Comparison of ENCODE assay signal across 8 cellular contexts in the genomic region with DNA sequence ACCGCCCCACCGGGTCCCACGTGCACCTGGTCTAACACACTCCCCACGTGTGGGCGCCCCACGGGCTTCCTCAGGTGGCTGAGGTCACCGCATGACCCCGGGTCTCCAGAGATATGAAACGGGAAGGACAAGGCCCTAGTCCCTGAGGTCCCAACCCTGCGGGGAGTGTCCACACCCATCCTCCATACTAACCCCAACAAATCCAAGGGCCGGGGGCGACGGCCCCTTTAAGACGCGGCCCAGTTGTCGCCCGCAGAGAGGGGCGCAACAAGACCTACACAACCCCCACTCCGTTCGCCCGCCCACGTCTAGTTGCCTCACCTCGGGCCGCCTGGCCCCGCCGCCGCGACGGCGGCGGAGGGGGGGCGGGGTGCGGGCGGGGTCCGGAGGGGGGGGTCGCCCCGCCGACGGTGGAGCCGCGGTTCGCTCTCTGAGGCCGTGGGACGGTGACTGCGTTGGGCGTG. TPM values are rescaled to one million over a fixed set of nuclear protein-coding genes. Genes with fewer than 3 reads are reported as not detected.
A peak's percentile ranks its signal among the peaks of the same experiment; 100 is the strongest.
DNase-seq lines count a peak whose midpoint lies in the region; ATAC-seq and TF ChIP-seq lines count a peak whose summit lies in the region.

No MANE protein-coding gene starts in this region.

- intact Hi-C loops in mammary epithelial cell (cut with micrococcal nuclease), result loop anchor here (1.0 to 5.0 kb wide), 4 partner anchors 69 to 271 kb away; a partner anchor contains a TSS

- H3K4me1 ChIP-seq in mammary epithelial cell (ENCODE audit: insufficient read depth, low read length), result peaks cover 9% of the 10 kb centered on the region

- WGBS in mammary epithelial cell (ENCODE audit: low coverage, missing lambda C conversion rate), result 0% methylated on average over 11 of the region's 46 CpGs

- H3K4me3 ChIP-seq in WERI-Rb-1 (ENCODE audit: low read depth, low read length), result peak overlapping the region; percentile 97
- peak overlapping the region; percentile 84 to 92 (median 89) for H3K4me3 ChIP-seq in mammary epithelial cell (replicated peaks in 1 of 3; ENCODE audit: insufficient read depth in 1 of 3, low read depth in 2 of 3, low read length in 3 of 3)

- peak overlapping the region; percentile 93 for H2AFZ ChIP-seq in mammary epithelial cell (ENCODE audit: low read depth, low read length)

- peak overlapping the region; percentile 87 for H3K4me2 ChIP-seq in mammary epithelial cell (ENCODE audit: insufficient read depth, low read depth, low read length)

- peak overlapping the region; percentile 96 for H3K27ac ChIP-seq in KOPT-K1 (ENCODE audit: low read depth, low read length, poor library complexity, severe bottlenecking)
- peak overlapping the region; percentile 99 for H3K27ac ChIP-seq in WERI-Rb-1
- H3K27ac ChIP-seq in mammary epithelial cell (ENCODE audit: insufficient read depth, low read depth, low read length), result peak overlapping the region; percentile 100

- DNase-seq in EH (ENCODE audit: low read depth) (peak; percentile 64), WERI-Rb-1 (peak; percentile 53), mammary epithelial cell (peak; percentile 65), kidney glomerular epithelial cell (lab: John Stamatoyannopoulos, UW) (peak; percentile 50), DMS153 treated with DMSO at 0.1 percent for 48 hours (lab: John Stamatoyannopoulos, UW; ENCODE audit: unreplicated experiment) (no peak)
- DNase-seq in stimulated activated CD4-positive, alpha-beta T cell treated with anti-CD3 and anti-CD28 coated beads, Interleukin-1b, Interleukin-23, amount 100 ng/mL, for 1 hour (ENCODE audit: low read depth in 2 of 2), result peak; percentile 20 to 57

- no peak for TF ChIP-seq CTCF in WERI-Rb-1 (IDR thresholded peaks at IDR 0.05; ENCODE audit: low read depth, low read length)
- no peak for TF ChIP-seq CTCF in mammary epithelial cell (conservative IDR thresholded peaks at IDR 0.05 in 1 of 2, IDR thresholded peaks at IDR 0.05 in 1 of 2; ENCODE audit: extremely low read depth in 1 of 2, insufficient read depth in 1 of 2, low read depth in 1 of 2, low read length in 2 of 2)

- ATAC-seq in GM21723 (IDR thresholded peaks at IDR 0.05; ENCODE audit: unreplicated experiment), result peak; percentile 54

- BruUV-seq in mammary epithelial cell (replicated peaks; lab: Mats Ljungman, UMichigan), result no TSS peak

- H3K9ac ChIP-seq in mammary epithelial cell (ENCODE audit: insufficient read depth, low read length), result peak overlapping the region; percentile 98

- CTCF ChIA-PET in mammary epithelial cell (lab: Charles Lee; ENCODE audit: low non-redundant PET), result no interaction called here

- H4K20me1 ChIP-seq in mammary epithelial cell (ENCODE audit: insufficient read depth, low read length), result no peaks in the 10 kb centered on the region

- peaks cover 18% of the 10 kb centered on the region for H3K36me3 ChIP-seq in KOPT-K1 (ENCODE audit: insufficient read depth, low read length)
- H3K36me3 ChIP-seq in WERI-Rb-1, result peaks cover 19% of the 10 kb centered on the region
- H3K36me3 ChIP-seq in mammary epithelial cell (ENCODE audit: insufficient read depth, low read length), result no peaks in the 10 kb centered on the region

- H3K79me2 ChIP-seq in mammary epithelial cell (ENCODE audit: insufficient read depth, low read length), result peaks cover 54% of the 10 kb centered on the region

- H3K27me3 ChIP-seq in WERI-Rb-1 (ENCODE audit: insufficient read depth, low read depth, severe bottlenecking) (no peaks in the 10 kb centered on the region), mammary epithelial cell (ENCODE audit: insufficient read depth, low read length) (no peaks in the 10 kb centered on the region)

- dilution Hi-C loops in mammary epithelial cell (cut with HindIII; ENCODE audit: low sequenced_read_pairs), result no loop called here

- H3K9me3 ChIP-seq in KOPT-K1 (ENCODE audit: insufficient read depth, low read length, poor library complexity, severe bottlenecking), result no peaks in the 10 kb centered on the region
- H3K9me3 ChIP-seq in WERI-Rb-1 (ENCODE audit: severe bottlenecking), result no peaks in the 10 kb centered on the region
- no peaks in the 10 kb centered on the region for H3K9me3 ChIP-seq in mammary epithelial cell (replicated peaks; ENCODE audit: insufficient read depth, low read length)

- in situ Hi-C loops in mammary epithelial cell (cut with MboI; ENCODE audit: low sequenced_read_pairs in 2 of 2), result no loop called here

RNA-seq across cellular contexts. Expression of a gene that starts 0.4 kb away (rescaled TPM):
- 10 to 100 TPM; 14.0 to 28.0 TPM for total RNA-seq in mammary epithelial cell
- 4.0 TPM for polyA plus RNA-seq in mammary epithelial cell
- polyA minus RNA-seq in mammary epithelial cell, result 32.1 TPM
